29 cellular contexts compared by ENCODE assay signal in the genomic region with DNA sequence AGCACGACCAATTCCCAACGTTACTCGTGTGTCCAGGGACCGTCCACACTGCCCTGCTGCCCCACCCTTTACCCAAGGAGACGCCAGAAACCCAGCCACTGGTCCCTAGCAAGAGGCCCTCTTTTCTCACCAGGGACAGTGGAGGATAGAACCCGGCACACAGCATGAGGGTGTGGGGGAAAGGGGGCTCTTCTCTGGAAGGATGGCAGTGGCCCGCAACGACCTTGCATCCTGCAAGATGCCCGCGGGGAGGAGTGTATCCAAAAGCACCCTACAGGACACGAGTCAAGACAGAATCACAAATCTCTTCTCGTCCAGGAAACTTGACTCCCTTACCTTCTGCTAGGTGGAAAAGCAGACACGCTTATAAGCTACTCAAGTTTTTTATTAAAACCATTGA.
A peak's percentile ranks its signal among the peaks of the same experiment; 100 is the strongest.
DNase-seq lines count a peak whose midpoint lies in the region; ATAC-seq, FAIRE-seq and TF ChIP-seq lines count a peak whose summit lies in the region.
"Had no signal": no experiment of that assay in that cellular context is flagged by ENCODE, and none has a peak within 500 bp of the region (broad histone marks: within the 10 kb centered on the region; RNA-seq: fewer than 3 reads in every experiment).

No MANE protein-coding gene starts in this region.

- peaks cover 3 to 89% of the 10 kb centered on the region in 2 experiments for H3K79me1 ChIP-seq in IMR-90 (ENCODE audit: low read depth in 1 of 2, low read length in 2 of 2)
- peaks cover 26% of the 10 kb centered on the region for H3K79me1 ChIP-seq in H1 (ENCODE audit: low read depth, low read length)

- H3K27ac ChIP-seq in IMR-90 (ENCODE audit: insufficient read depth, low read length) = no peak overlapping the region
- H3K27ac ChIP-seq in H1 (ENCODE audit: low read depth, low read length) = no peak overlapping the region
- H3K27ac ChIP-seq: ascending aorta, GM23248, heart left ventricle, pancreas, spleen, thyroid gland had no signal

- no peak for ATAC-seq in activated naive CD4-positive, alpha-beta T cell treated with anti-CD3 and anti-CD28 coated beads, Interleukin-2, amount 50 U/mL, for 72 hours
- ATAC-seq in IMR-90 (ENCODE audit: low read depth) (no peak), esophagus mucosa (no peak), HG02623 (IDR thresholded peaks at IDR 0.05; ENCODE audit: unreplicated experiment) (no peak)
- ATAC-seq in stimulated activated effector memory CD8-positive, alpha-beta T cell treated with anti-CD3 and anti-CD28 coated beads, Interleukin-12 subunit alpha, Interleukin-12 subunit beta, amount 100 ng/mL, for 72 hours = no peak
- ATAC-seq: heart left ventricle; left cardiac atrium; pancreas; Right ventricle myocardium inferior; stimulated activated naive CD8-positive, alpha-beta T cell treated with anti-CD3 and anti-CD28 coated beads, Interleukin-15, Interleukin-2, amounts not matched to agents 100 U/mL and 50 U/mL, for 24 hours had no signal

- H2BK20ac ChIP-seq in IMR-90 (ENCODE audit: low read depth, low read length) (no peak overlapping the region), H1 (ENCODE audit: low read length) (no peak overlapping the region)

- H3K9me3 ChIP-seq in IMR-90 (ENCODE audit: control insufficient read depth, insufficient read depth, low read length) (no peaks in the 10 kb centered on the region), H1 (ENCODE audit: insufficient read depth in 2 of 2, low read depth in 1 of 2, low read length in 1 of 2) (no peaks in the 10 kb centered on the region)
- H3K9me3 ChIP-seq: ascending aorta, heart left ventricle, pancreas, spleen, thyroid gland had no signal

- TF ChIP-seq CTCF in IMR-90 (conservative IDR thresholded peaks at IDR 0.05; ENCODE audit: low read depth, low read length) = no peak
- TF ChIP-seq CTCF in H1 (IDR thresholded peaks at IDR 0.05; ENCODE audit: control extremely low read depth in 1 of 3, insufficient read depth in 1 of 3, low read depth in 1 of 3, low read length in 3 of 3) = no peak

- H3K9me1 ChIP-seq in IMR-90 (ENCODE audit: insufficient read depth, low read length) = peaks cover 40% of the 10 kb centered on the region

- H4K91ac ChIP-seq in IMR-90 (ENCODE audit: insufficient read depth, low read depth, low read length) (no peak overlapping the region), H1 (replicated peaks; ENCODE audit: insufficient read length, low read length) (no peak overlapping the region)

- no peaks in the 10 kb centered on the region for H3K9me3 Mint-ChIP-seq in activated naive CD4-positive, alpha-beta T cell treated with anti-CD3 and anti-CD28 coated beads, Interleukin-2, amount 50 U/mL, for 72 hours
- H3K9me3 Mint-ChIP-seq in stimulated activated effector memory CD8-positive, alpha-beta T cell treated with anti-CD3 and anti-CD28 coated beads, Interleukin-12 subunit alpha, Interleukin-12 subunit beta, amount 100 ng/mL, for 72 hours = peaks cover 3% of the 10 kb centered on the region
- H3K9me3 Mint-ChIP-seq: activated B cell treated with CpG ODN at 0.5 μM for 24 hours, HFFc6 had no signal

- peaks cover 5 to 18% of the 10 kb centered on the region in 2 donors for H3K36me3 Mint-ChIP-seq in activated naive CD4-positive, alpha-beta T cell treated with anti-CD3 and anti-CD28 coated beads, Interleukin-2, amount 50 U/mL, for 72 hours
- H3K36me3 Mint-ChIP-seq in stimulated activated effector memory CD8-positive, alpha-beta T cell treated with anti-CD3 and anti-CD28 coated beads, Interleukin-12 subunit alpha, Interleukin-12 subunit beta, amount 100 ng/mL, for 72 hours = peaks cover 58% of the 10 kb centered on the region

- H3K4ac ChIP-seq in IMR-90 (ENCODE audit: low read depth, low read length) = no peak overlapping the region
- H3K4ac ChIP-seq in H1 (replicated peaks; ENCODE audit: insufficient read length, low read depth, low read length) = no peak overlapping the region

- H3K56ac ChIP-seq in IMR-90 (ENCODE audit: extremely low read depth, insufficient read depth, low read length) (no peak overlapping the region), H1 (replicated peaks; ENCODE audit: insufficient read length, low read depth, low read length) (no peak overlapping the region)

- peaks cover 34 to 95% of the 10 kb centered on the region in 2 experiments for H3K79me2 ChIP-seq in H1 (ENCODE audit: control insufficient read depth in 1 of 2, insufficient read depth in 2 of 2, low read length in 2 of 2)

- H3K14ac ChIP-seq in IMR-90 (replicated peaks; ENCODE audit: low read depth, low read length) = no peak overlapping the region
- H3K14ac ChIP-seq in H1 (ENCODE audit: insufficient read length) = no peak overlapping the region

- H2BK15ac ChIP-seq in IMR-90 (ENCODE audit: low read depth, low read length) (no peak overlapping the region), H1 (ENCODE audit: low read length) (no peak overlapping the region)

- no peak overlapping the region for H3K18ac ChIP-seq in IMR-90 (ENCODE audit: low read depth, low read length)
- no peak overlapping the region for H3K18ac ChIP-seq in H1 (ENCODE audit: extremely low read depth, low read length)

- H4K5ac ChIP-seq in IMR-90 (ENCODE audit: low read depth, low read length) (no peak overlapping the region), H1 (ENCODE audit: insufficient read length, low read depth, low read length) (no peak overlapping the region)

- intact Hi-C loops in IMR-90 (cut with micrococcal nuclease) = no loop called here

- CTCF ChIA-PET in IMR-90 (lab: Yijun Ruan, JAX) (no interaction called here), H1 (lab: Charles Lee; ENCODE audit: partially characterized antibody) (interaction anchor here (0.6 to 1.6 kb wide), 2 partner anchors 24 to 58 kb away, joined by 3 to 5 read pairs; no protein-coding TSS in a partner anchor)

- H3K23me2 ChIP-seq in H1 (ENCODE audit: low read depth, low read length) = no peaks in the 10 kb centered on the region

- FAIRE-seq in H1 (lab: Jason Lieb, UNC) = no peak
- FAIRE-seq: pancreas had no signal

- dilution Hi-C loops in IMR-90 (cut with HindIII; ENCODE audit: low sequenced_read_pairs, unreplicated experiment) = no loop called here

- no peaks in the 10 kb centered on the region for H3K36me3 ChIP-seq in IMR-90 (ENCODE audit: control insufficient read depth, insufficient read depth, low read length)
- no peaks in the 10 kb centered on the region for H3K36me3 ChIP-seq in H1 (ENCODE audit: control insufficient read depth in 2 of 4, insufficient read depth in 4 of 4, low read length in 3 of 4)
- H3K36me3 ChIP-seq: ascending aorta, heart left ventricle, pancreas, thyroid gland had no signal

- no peak for DNase-seq in activated naive CD4-positive, alpha-beta T cell treated with anti-CD3 and anti-CD28 coated beads, Interleukin-2, amount 50 U/mL, for 72 hours (ENCODE audit: low spot score in 2 of 2)
- no peak for DNase-seq in activated naive CD4-positive, alpha-beta T cell treated with Interleukin-2 at 50 U/mL for 16 hours
- no peak for DNase-seq in IMR-90
- no peak for DNase-seq in H1 (ENCODE audit: low read depth in 1 of 2, low spot score in 2 of 2)
- no peak for DNase-seq in stimulated activated effector memory CD8-positive, alpha-beta T cell treated with anti-CD3 and anti-CD28 coated beads, Interleukin-12 subunit alpha, Interleukin-12 subunit beta, amount 100 ng/mL, for 72 hours (ENCODE audit: low spot score in 2 of 2)
- DNase-seq: activated B cell treated with CpG ODN at 0.5 μM for 24 hours; activated CD4-positive, alpha-beta T cell treated with anti-CD3 and anti-CD28 coated beads, Interleukin-2, amount 50 U/mL, for 48 hours; activated naive CD4-positive, alpha-beta T cell; central memory CD4-positive, alpha-beta T cell; DMS79 treated with DMSO at 0.1 percent for 48 hours; dorsolateral prefrontal cortex; GM23248; heart left ventricle; HFFc6; left cardiac atrium; mesendoderm; naive B cell; NCI-H1105; NCI-H2029 treated with DMSO at 0.1 percent for 48 hours; NCI-H345; spleen; stimulated activated CD4-positive, alpha-beta T cell treated with anti-CD3 and anti-CD28 coated beads, Interleukin-4, amount 100 ng/mL, for 1 hour; stimulated activated naive CD8-positive, alpha-beta T cell treated with anti-CD3 and anti-CD28 coated beads, Interleukin-15, Interleukin-2, amounts not matched to agents 100 U/mL and 50 U/mL, for 24 hours; thyroid gland had no signal

- H2BK12ac ChIP-seq in H1 (ENCODE audit: low read depth, low read length) = no peak overlapping the region

- H2AK9ac ChIP-seq in IMR-90 (replicated peaks; ENCODE audit: low read depth, low read length, poor library complexity) = peak overlapping the region; percentile 66

- H4K20me1 ChIP-seq in IMR-90 (ENCODE audit: insufficient read depth, low read length) (peaks cover 98% of the 10 kb centered on the region), H1 (replicated peaks in 1 of 2; ENCODE audit: control insufficient read depth in 1 of 2, insufficient read depth in 2 of 2, low read length in 2 of 2) (peaks cover 36 to 47% of the 10 kb centered on the region in 2 experiments)

- no peak overlapping the region for H2BK5ac ChIP-seq in IMR-90 (ENCODE audit: low read depth, low read length, poor library complexity, severe bottlenecking)
- no peak overlapping the region for H2BK5ac ChIP-seq in H1 (ENCODE audit: low read depth, low read length)

- H2AFZ ChIP-seq in IMR-90 (replicated peaks; ENCODE audit: low read length, poor library complexity) (no peak overlapping the region), H1 (ENCODE audit: low read length) (no peak overlapping the region)
- H2AFZ ChIP-seq: GM23248 had no signal

- peaks cover 14% of the 10 kb centered on the region for H3K4me1 ChIP-seq in IMR-90 (ENCODE audit: control insufficient read depth, insufficient read depth, low read length)
- H3K4me1 ChIP-seq in H1 (replicated peaks in 1 of 4; ENCODE audit: control insufficient read depth in 3 of 4, insufficient read depth in 4 of 4, low read length in 3 of 4) = peaks cover 4 to 21% (median 14%) of the 10 kb centered on the region in 4 experiments

- POLR2A ChIA-PET in IMR-90 (lab: Charles Lee; ENCODE audit: unreplicated experiment) = no interaction called here
- POLR2A ChIA-PET in H1 (lab: Charles Lee; ENCODE audit: partially characterized antibody) = interaction anchor here (1.0 kb wide), 1 partner anchor 9 kb away, joined by 3 read pairs; no protein-coding TSS in a partner anchor

- TF ChIP-seq RAD21 in IMR-90 (IDR thresholded peaks at IDR 0.05; ENCODE audit: low read length) (no peak), H1 (IDR thresholded peaks at IDR 0.05 in 1 of 2, conservative IDR thresholded peaks at IDR 0.05 in 1 of 2; ENCODE audit: low read depth in 2 of 2, low read length in 2 of 2) (no peak)

- H3K23ac ChIP-seq in IMR-90 (ENCODE audit: low read depth, low read length) (no peak overlapping the region), H1 (ENCODE audit: insufficient read length) (no peak overlapping the region)

- no peak overlapping the region for H3K9ac ChIP-seq in IMR-90 (ENCODE audit: low read depth, low read length)
- no peak overlapping the region for H3K9ac ChIP-seq in H1 (replicated peaks in 1 of 4; ENCODE audit: extremely low read depth in 1 of 4, low read depth in 3 of 4, low read length in 3 of 4)
- H3K9ac ChIP-seq: GM23248 had no signal

- H3K4me2 ChIP-seq in IMR-90 (ENCODE audit: low read depth, low read length) (no peak overlapping the region), H1 (ENCODE audit: insufficient read depth in 1 of 2, low read depth in 2 of 2, low read length in 2 of 2) (no peak overlapping the region)

- no peak for TF ChIP-seq EP300 in H1 (IDR thresholded peaks at IDR 0.05; ENCODE audit: borderline replicate concordance in 1 of 2, low read depth in 2 of 2, low read length in 2 of 2)

- no peak overlapping the region for H4K8ac ChIP-seq in IMR-90 (ENCODE audit: low read depth in 2 of 2, low read length in 2 of 2)
- peak overlapping the region; percentile 42; the same call in 1 of the 2 replicates for H4K8ac ChIP-seq in H1 (ENCODE audit: extremely low read depth, insufficient read depth, low read length)

- H3K4me3 ChIP-seq in IMR-90 (ENCODE audit: insufficient read depth, low read depth, low read length) (no peak overlapping the region), H1 (ENCODE audit: extremely low read depth in 1 of 4, insufficient read depth in 2 of 4, low read depth in 3 of 4, low read length in 4 of 4) (no peak overlapping the region)
- H3K4me3 ChIP-seq: ascending aorta, dorsolateral prefrontal cortex, GM23248, heart left ventricle, pancreas, spleen, thyroid gland had no signal

- TF ChIP-seq POLR2A in IMR-90 (IDR thresholded peaks at IDR 0.05; ENCODE audit: low read depth, low read length) (no peak), H1 (IDR thresholded peaks at IDR 0.05; ENCODE audit: control extremely low read depth in 1 of 2, low read depth in 2 of 2, low read length in 2 of 2) (no peak)

- H2AK5ac ChIP-seq in IMR-90 (ENCODE audit: low read depth, low read length) (no peak overlapping the region), H1 (ENCODE audit: low read depth, low read length) (no peak overlapping the region)

- no TSS peak for BruUV-seq in IMR-90 (replicated peaks; lab: Mats Ljungman, UMichigan)

- H3K4me1 Mint-ChIP-seq in stimulated activated effector memory CD8-positive, alpha-beta T cell treated with anti-CD3 and anti-CD28 coated beads, Interleukin-12 subunit alpha, Interleukin-12 subunit beta, amount 100 ng/mL, for 72 hours = peaks cover 78% of the 10 kb centered on the region

- peak overlapping the region; percentile 86 to 87 for H3K27ac Mint-ChIP-seq in activated naive CD4-positive, alpha-beta T cell treated with anti-CD3 and anti-CD28 coated beads, Interleukin-2, amount 50 U/mL, for 72 hours
- peak overlapping the region; percentile 79 for H3K27ac Mint-ChIP-seq in stimulated activated effector memory CD8-positive, alpha-beta T cell treated with anti-CD3 and anti-CD28 coated beads, Interleukin-12 subunit alpha, Interleukin-12 subunit beta, amount 100 ng/mL, for 72 hours
- H3K27ac Mint-ChIP-seq: activated B cell treated with CpG ODN at 0.5 μM for 24 hours, HFFc6 had no signal

- H2BK120ac ChIP-seq in IMR-90 (ENCODE audit: low read depth, low read length) (no peak overlapping the region), H1 (replicated peaks; ENCODE audit: low read depth, low read length) (no peak overlapping the region)

- in situ Hi-C loops in IMR-90 (cut with MboI; ENCODE audit: low sequenced_read_pairs) = no loop called here

- WGBS in IMR-90 (ENCODE audit: extremely low coverage in 2 of 2, insufficient read length in 1 of 2), 2 experiments = 98% methylated on average over 8 of the region's 13 CpGs; no CpG with 5 or more reads in 1 of the 2 experiments
- WGBS in H1 (ENCODE audit: extremely low coverage in 1 of 2, insufficient coverage in 1 of 2, insufficient read length in 1 of 2, insufficient replicate concordance in 2 of 2, low coverage in 1 of 2, low lambda C conversion rate in 2 of 2, missing lambda C conversion rate in 1 of 2), 2 experiments = 85% methylated on average over 13 of the region's 13 CpGs; no CpG with 5 or more reads in 1 of the 2 experiments

- H3K27me3 ChIP-seq in IMR-90 (ENCODE audit: control insufficient read depth, insufficient read depth, low read length) = no peaks in the 10 kb centered on the region
- H3K27me3 ChIP-seq in H1 (replicated peaks in 1 of 4; ENCODE audit: control insufficient read depth in 3 of 4, extremely low read depth in 1 of 4, insufficient read depth in 3 of 4, low read length in 3 of 4) = no peaks in the 10 kb centered on the region
- H3K27me3 ChIP-seq: ascending aorta, dorsolateral prefrontal cortex, heart left ventricle, pancreas, spleen, thyroid gland had no signal

- H3K4me3 Mint-ChIP-seq in stimulated activated effector memory CD8-positive, alpha-beta T cell treated with anti-CD3 and anti-CD28 coated beads, Interleukin-12 subunit alpha, Interleukin-12 subunit beta, amount 100 ng/mL, for 72 hours = no peak overlapping the region
- H3K4me3 Mint-ChIP-seq: activated B cell treated with CpG ODN at 0.5 μM for 24 hours, HFFc6 had no signal
